1 cellular context compared by ENCODE assay signal in genomic region chr16:50709980-50710379, GRCh38.
TF ChIP-seq lines count a peak whose summit lies in the region.

No MANE protein-coding gene starts in this region.

TF ChIP-seq in GM23338, 12 proteins besides CTCF, POLR2A, EP300 and RAD21:
- no peak for TF ChIP-seq NANOG (IDR thresholded peaks at IDR 0.05; ENCODE audit: borderline replicate concordance)
- no peak for TF ChIP-seq ZNF462 (CRISPR knock-in tag; IDR thresholded peaks at IDR 0.05)
